In the genomic region with DNA sequence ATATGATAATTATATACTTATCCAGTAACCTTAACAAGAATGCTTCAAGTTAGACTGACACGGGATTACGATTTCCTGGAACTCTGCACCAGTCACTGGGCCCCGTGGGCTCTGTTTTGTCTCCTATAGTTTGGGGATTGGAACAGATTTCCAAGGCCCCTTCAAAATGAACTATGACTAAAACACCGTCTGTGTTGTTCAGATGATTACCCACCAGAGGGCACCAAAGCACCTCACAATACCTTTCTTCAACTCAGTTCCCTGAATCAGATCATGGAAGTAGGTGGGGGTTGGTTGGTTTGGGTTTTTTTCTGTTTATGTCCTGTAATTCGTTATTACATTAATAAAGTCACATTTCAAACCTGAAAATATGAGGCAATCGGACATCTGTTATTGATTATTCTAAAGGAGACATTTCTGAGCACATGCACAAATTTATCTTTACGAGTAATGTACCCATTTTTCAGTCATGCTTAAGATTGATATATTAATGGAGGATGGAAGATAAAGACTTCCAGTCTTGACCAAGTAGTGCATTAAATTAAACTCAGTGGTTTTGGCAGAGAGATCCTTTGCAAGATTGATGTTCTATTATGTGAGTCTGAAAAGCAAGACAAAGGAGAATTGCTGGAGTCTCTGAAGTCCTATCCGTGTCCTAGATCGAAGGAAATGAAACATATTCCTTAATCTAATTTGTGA, we compare ENCODE assay signal across 9 cellular contexts.
DNase-seq lines count a peak whose midpoint lies in the region; ATAC-seq, FAIRE-seq and TF ChIP-seq lines count a peak whose summit lies in the region.
"Had no signal": no experiment of that assay in that cellular context is flagged by ENCODE, and none has a peak within 500 bp of the region (broad histone marks: within the 10 kb centered on the region; RNA-seq: fewer than 3 reads in every experiment).

No MANE protein-coding gene starts in this region.

- TF ChIP-seq CTCF in 22Rv1 (IDR thresholded peaks at IDR 0.05), result peak; percentile 83
- TF ChIP-seq CTCF in GM12878 (IDR thresholded peaks at IDR 0.05 in 2 of 3, conservative IDR thresholded peaks at IDR 0.05 in 1 of 3; ENCODE audit: control insufficient read depth in 2 of 3, extremely low read depth in 1 of 3, insufficient read depth in 1 of 3, low read depth in 3 of 3, low read length in 3 of 3), result peak; percentile 65 to 82 (median 77); a peak in 5 of 6 replicates

- H3K36me3 ChIP-seq in GM12878 (ENCODE audit: control insufficient read depth in 2 of 2, insufficient read depth in 2 of 2, low read length in 1 of 2), result no peaks in the 10 kb centered on the region

- CTCF ChIA-PET in GM12878 (lab: Yijun Ruan, JAX), result interaction anchor here (0.8 to 3.1 kb wide), 7 partner anchors 9 to 266 kb away, joined by 3 to 54 read pairs (median 7); no protein-coding TSS in a partner anchor

- H3K4me1 ChIP-seq in GM12878 (ENCODE audit: control insufficient read depth, insufficient read depth, low read length), result no peaks in the 10 kb centered on the region

- POLR2A ChIA-PET in GM12878 (lab: Charles Lee), result no interaction called here

- no TSS peak for BruUV-seq in GM12878 (replicated peaks; lab: Mats Ljungman, UMichigan)

- intact Hi-C loops in GM12878 (cut with micrococcal nuclease; ENCODE audit: unreplicated experiment), result loop anchor here (1.0 to 10.0 kb wide), 5 partner anchors 88 to 491 kb away; no protein-coding TSS in a partner anchor

- WGBS in GM12878 (ENCODE audit: insufficient coverage, insufficient replicate concordance, low lambda C conversion rate, missing lambda C conversion rate), result 34% methylated on average over 9 of the region's 9 CpGs

- no peaks in the 10 kb centered on the region for H3K9me3 ChIP-seq in GM12878 (replicated peaks; ENCODE audit: control insufficient read depth, insufficient read depth, low read length)

- TF ChIP-seq EP300 in GM12878 (IDR thresholded peaks at IDR 0.05; ENCODE audit: borderline replicate concordance in 1 of 2, control insufficient read depth in 1 of 2, low read depth in 2 of 2, low read length in 2 of 2), result no peak

- in situ Hi-C loops in GM12878 (cut with MboI), result loop anchor here (10.0 kb wide), 2 partner anchors 335 to 505 kb away; no protein-coding TSS in a partner anchor

- no peak overlapping the region for H3K9ac ChIP-seq in GM12878 (ENCODE audit: control insufficient read depth, insufficient read depth, low read length)

- ATAC-seq in GM18505 (IDR thresholded peaks at IDR 0.05; ENCODE audit: unreplicated experiment) (peak; percentile 68), HG02970 (IDR thresholded peaks at IDR 0.05; ENCODE audit: low FRiP score, unreplicated experiment) (peak; percentile 71), GM12878 (peak; percentile 94)

- SMC1A ChIA-PET in GM12878 (lab: Charles Lee; ENCODE audit: uncharacterized antibody, unreplicated experiment), result interaction anchor here (0.6 to 2.0 kb wide), 5 partner anchors 12 to 268 kb away, joined by 3 to 22 read pairs (median 5); no protein-coding TSS in a partner anchor

- TF ChIP-seq RAD21 in GM12878 (IDR thresholded peaks at IDR 0.05; ENCODE audit: insufficient read depth, low read depth, low read length), result peak; percentile 99

- DNase-seq in NCI-H2081 (lab: John Stamatoyannopoulos, UW) (peak; percentile 67 to 68), T1000 (lab: John Stamatoyannopoulos, UW) (peak; percentile 40), GM12878 (ENCODE audit: low read depth, low spot score) (peak; percentile 26), iPS-NIHi11 (ENCODE audit: low spot score) (peak; percentile 75)
- DNase-seq in stimulated activated CD4-positive, alpha-beta T cell treated with anti-CD3 and anti-CD28 coated beads, Interleukin-12 subunit alpha, Interleukin-12 subunit beta, amount 100 ng/mL, for 48 hours (ENCODE audit: low read depth in 2 of 3, low spot score in 1 of 3), result peak; percentile 28 to 57 (median 28)

- no peaks in the 10 kb centered on the region for H4K20me1 ChIP-seq in GM12878 (ENCODE audit: control insufficient read depth, insufficient read depth)

- TF ChIP-seq POLR2A in GM18505 (IDR thresholded peaks at IDR 0.05; ENCODE audit: borderline replicate concordance, extremely low read depth, insufficient read depth, insufficient read length) (no peak), GM12878 (IDR thresholded peaks at IDR 0.05; ENCODE audit: low read depth, low read length) (no peak)

- H3K79me2 ChIP-seq in GM12878 (ENCODE audit: control insufficient read depth, insufficient read depth, low read length), result no peaks in the 10 kb centered on the region

- RAD21 ChIA-PET in GM12878 (lab: Charles Lee; ENCODE audit: unreplicated experiment), result interaction anchor here (1.0 to 2.2 kb wide), 5 partner anchors 183 to 492 kb away, joined by 3 to 7 read pairs (median 5); no protein-coding TSS in a partner anchor

- H2AFZ ChIP-seq in GM12878 (ENCODE audit: control insufficient read depth, low read depth, low read length), result no peak overlapping the region

- H3K27ac ChIP-seq in 22Rv1, result no peak overlapping the region
- no peak overlapping the region for H3K27ac ChIP-seq in GM12878 (ENCODE audit: control insufficient read depth, insufficient read depth)
- H3K27ac ChIP-seq: skin epidermis had no signal

- no peak overlapping the region for H3K4me2 ChIP-seq in GM12878 (ENCODE audit: control insufficient read depth, insufficient read depth)

- H3K4me3 ChIP-seq in GM12878, result no peak overlapping the region
- H3K4me3 ChIP-seq: skin epidermis had no signal

- peak; percentile 78 for FAIRE-seq in GM12878 (lab: Jason Lieb, UNC)

- no peaks in the 10 kb centered on the region for H3K27me3 ChIP-seq in GM12878 (replicated peaks in 1 of 2; ENCODE audit: control insufficient read depth in 2 of 2, insufficient read depth in 2 of 2, low read length in 1 of 2)

TF ChIP-seq in GM12878, 131 proteins besides CTCF, POLR2A, EP300 and RAD21 (continues in another document):
- TF ChIP-seq, protein P1, sequence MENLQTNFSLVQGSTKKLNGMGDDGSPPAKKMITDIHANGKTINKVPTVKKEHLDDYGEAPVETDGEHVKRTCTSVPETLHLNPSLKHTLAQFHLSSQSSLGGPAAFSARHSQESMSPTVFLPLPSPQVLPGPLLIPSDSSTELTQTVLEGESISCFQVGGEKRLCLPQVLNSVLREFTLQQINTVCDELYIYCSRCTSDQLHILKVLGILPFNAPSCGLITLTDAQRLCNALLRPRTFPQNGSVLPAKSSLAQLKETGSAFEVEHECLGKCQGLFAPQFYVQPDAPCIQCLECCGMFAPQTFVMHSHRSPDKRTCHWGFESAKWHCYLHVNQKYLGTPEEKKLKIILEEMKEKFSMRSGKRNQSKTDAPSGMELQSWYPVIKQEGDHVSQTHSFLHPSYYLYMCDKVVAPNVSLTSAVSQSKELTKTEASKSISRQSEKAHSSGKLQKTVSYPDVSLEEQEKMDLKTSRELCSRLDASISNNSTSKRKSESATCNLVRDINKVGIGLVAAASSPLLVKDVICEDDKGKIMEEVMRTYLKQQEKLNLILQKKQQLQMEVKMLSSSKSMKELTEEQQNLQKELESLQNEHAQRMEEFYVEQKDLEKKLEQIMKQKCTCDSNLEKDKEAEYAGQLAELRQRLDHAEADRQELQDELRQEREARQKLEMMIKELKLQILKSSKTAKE (IDR thresholded peaks at IDR 0.05; ENCODE audit: low read depth, poor library complexity, severe bottlenecking), result peak; percentile 33
- no peak for TF ChIP-seq SP1 (IDR thresholded peaks at IDR 0.05; ENCODE audit: low read depth, low read length)
- no peak for TF ChIP-seq MYB (IDR thresholded peaks at IDR 0.05; ENCODE audit: borderline replicate concordance, low read depth, low read length)
- 0 out of 2 replicates have a peak, but pooled peaks have one; percentile 41 for TF ChIP-seq ZNF24 (IDR thresholded peaks at IDR 0.05)
- no peak for TF ChIP-seq BHLHE40 (IDR thresholded peaks at IDR 0.05; ENCODE audit: borderline replicate concordance in 1 of 2, low read depth in 2 of 2, low read length in 1 of 2)
- peak; percentile 61; the same call in 1 of the 2 replicates for TF ChIP-seq YY1 (IDR thresholded peaks at IDR 0.05; ENCODE audit: low read depth, low read length)
- TF ChIP-seq CBX5 (IDR thresholded peaks at IDR 0.05; ENCODE audit: low read depth), result no peak
- peak; percentile 53; the same call in 1 of the 2 replicates for TF ChIP-seq FOXM1 (IDR thresholded peaks at IDR 0.05; ENCODE audit: low read depth, low read length)
- 0 out of 3 replicates have a peak, but pooled peaks have one; percentile 32 for TF ChIP-seq POU2F2 (IDR thresholded peaks at IDR 0.05; ENCODE audit: borderline replicate concordance, low read depth, low read length)
- no peak for TF ChIP-seq RUNX3 (IDR thresholded peaks at IDR 0.05; ENCODE audit: low read length)
- peak; percentile 52 for TF ChIP-seq RELA (IDR thresholded peaks at IDR 0.05; ENCODE audit: borderline replicate concordance, partially characterized antibody)
- peak; percentile 92 for TF ChIP-seq SMC3 (IDR thresholded peaks at IDR 0.05; ENCODE audit: borderline replicate concordance, low read length)
- 0 out of 2 replicates have a peak, but pooled peaks have one; percentile 36 for TF ChIP-seq MEF2A (IDR thresholded peaks at IDR 0.05; ENCODE audit: insufficient read depth, low read depth, low read length)
- no peak for TF ChIP-seq TAF1 (IDR thresholded peaks at IDR 0.05; ENCODE audit: borderline replicate concordance, low read depth, low read length)
